10 cellular contexts compared by ENCODE assay signal in genomic region chr17:60154616-60155426, GRCh38. TPM values are rescaled to one million over a fixed set of nuclear protein-coding genes. Genes with fewer than 3 reads are reported as not detected.
DNase-seq lines count a peak whose midpoint lies in the region; ATAC-seq and TF ChIP-seq lines count a peak whose summit lies in the region.
"Had no signal": no experiment of that assay in that cellular context is flagged by ENCODE, and none has a peak within 500 bp of the region (broad histone marks: within the 10 kb centered on the region; RNA-seq: fewer than 3 reads in every experiment).

No MANE protein-coding gene starts in this region.

- H3K27ac Mint-ChIP-seq in H9 (no peak overlapping the region), T-cell (no peak overlapping the region)

- ATAC-seq in T-cell (replicated peaks in 1 of 4), result no peak

- H3K4me3 ChIP-seq in subcutaneous abdominal adipose tissue (ENCODE audit: low read depth in 1 of 5, low read length in 5 of 5), result peak overlapping the region in 1 of 5 donors; percentile 15

- H2BK15ac ChIP-seq in H9 (ENCODE audit: low read depth, low read length), result no peak overlapping the region

- no peak overlapping the region for H3K4ac ChIP-seq in H9 (ENCODE audit: low read depth, low read length)

- H3K23me2 ChIP-seq in H9 (ENCODE audit: insufficient read length, low read depth, low read length, poor library complexity, severe bottlenecking), result peaks cover 4% of the 10 kb centered on the region

- no peaks in the 10 kb centered on the region for H4K20me1 ChIP-seq in H9 (ENCODE audit: control insufficient read depth, insufficient read depth, insufficient read length)

- no peak overlapping the region for H2AK5ac ChIP-seq in H9 (ENCODE audit: insufficient read length, low read length)

- peaks cover 0 to 25% (median 4%) of the 10 kb centered on the region in 5 donors for H3K36me3 ChIP-seq in subcutaneous abdominal adipose tissue (ENCODE audit: control insufficient read depth in 5 of 5, insufficient read depth in 5 of 5, low read length in 5 of 5)

- H3K27me3 ChIP-seq in H9 (ENCODE audit: insufficient read depth, low read length), result peaks cover 8% of the 10 kb centered on the region; the same call in 1 of the 2 replicates
- H3K27me3 ChIP-seq in subcutaneous abdominal adipose tissue (ENCODE audit: control insufficient read depth in 5 of 5, insufficient read depth in 4 of 5, low read length in 5 of 5), result peaks cover 14 to 37% (median 28%) of the 10 kb centered on the region in 5 donors

- no peaks in the 10 kb centered on the region for H3K79me2 ChIP-seq in H9 (ENCODE audit: insufficient read depth, low read length)

- H3K79me1 ChIP-seq in H9 (ENCODE audit: insufficient read depth, low read depth, low read length, poor library complexity, severe bottlenecking), result no peaks in the 10 kb centered on the region

- H3K56ac ChIP-seq in H9 (ENCODE audit: insufficient read length, low read depth, low read length), result peak overlapping the region; percentile 76

- no peak overlapping the region for H2BK120ac ChIP-seq in H9 (ENCODE audit: low read depth, low read length, poor library complexity, severe bottlenecking)

- H3K4me2 ChIP-seq in H9 (ENCODE audit: insufficient read depth, insufficient read length, low read length), result no peak overlapping the region

- no peak overlapping the region for H2BK20ac ChIP-seq in H9 (ENCODE audit: low read depth, low read length, poor library complexity, severe bottlenecking)

- H3T11ph ChIP-seq in H9 (ENCODE audit: low read length), result no peak overlapping the region

- peaks cover 48 to 68% of the 10 kb centered on the region in 2 experiments for H3K4me1 Mint-ChIP-seq in H9
- peaks cover 10 to 14% (median 11%) of the 10 kb centered on the region in 3 donors for H3K4me1 Mint-ChIP-seq in T-cell

- no peak overlapping the region for H4K5ac ChIP-seq in H9 (ENCODE audit: insufficient read length, low read depth, low read length)

- intact Hi-C loops in cardiac septum (cut with DNase I), result no loop called here

- no peak for TF ChIP-seq CTCF in H9 (conservative IDR thresholded peaks at IDR 0.05)

- no peak overlapping the region for H3K18ac ChIP-seq in H9 (ENCODE audit: insufficient read length, low read depth, low read length)

- H3K9me3 Mint-ChIP-seq in H9 (no peaks in the 10 kb centered on the region; a peak in 1 of 5 replicates), T-cell (no peaks in the 10 kb centered on the region)

- H2BK12ac ChIP-seq in H9 (ENCODE audit: insufficient read length, low read depth, low read length), result no peak overlapping the region

- H3K36me3 Mint-ChIP-seq in H9 (ENCODE audit: insufficient read depth in 1 of 3, low read depth in 3 of 3), result no peaks in the 10 kb centered on the region
- H3K36me3 Mint-ChIP-seq in T-cell, result no peaks in the 10 kb centered on the region

- H3K9me3 ChIP-seq in H9 (ENCODE audit: control insufficient read depth, low read depth, low read length) (no peaks in the 10 kb centered on the region), subcutaneous abdominal adipose tissue (ENCODE audit: control insufficient read depth in 5 of 5, low read length in 5 of 5) (no peaks in the 10 kb centered on the region)

- no peak overlapping the region for H3K27ac ChIP-seq in H9 (ENCODE audit: insufficient read length, low read depth, low read length)
- H3K27ac ChIP-seq in subcutaneous abdominal adipose tissue (ENCODE audit: low read depth, low read length), result peak overlapping the region; percentile 48

- H3K27me3 Mint-ChIP-seq in H9 (ENCODE audit: low read depth), result peaks cover 59% of the 10 kb centered on the region
- H3K27me3 Mint-ChIP-seq in T-cell, result peaks cover 34 to 53% of the 10 kb centered on the region in 2 donors

- H3K14ac ChIP-seq in H9 (ENCODE audit: insufficient read depth, low read length), result peak overlapping the region; percentile 51; the same call in 1 of the 2 replicates

- no peak overlapping the region for H4K8ac ChIP-seq in H9 (replicated peaks; ENCODE audit: insufficient read length, low read depth, low read length)

- POLR2A ChIA-PET in T-cell (lab: Charles Lee), result no interaction called here

- peak; percentile 32 for DNase-seq in H9
- DNase-seq in amniotic epithelial cell (ENCODE audit: low read depth), result peak; percentile 30
- peak; percentile 80 for DNase-seq in cardiac septum (ENCODE audit: low spot score)
- DNase-seq in HuH-7.5 (ENCODE audit: low spot score), result no peak
- DNase-seq in T-cell, result no peak
- no peak for DNase-seq in germinal center (ENCODE audit: low spot score)
- DNase-seq in activated effector memory CD4-positive, alpha-beta T cell treated with Interleukin-2 at 50 U/mL for 16 hours, result no peak
- DNase-seq: activated gamma-delta T cell, NCI-H345 had no signal

- H3K4me1 ChIP-seq in H9 (ENCODE audit: insufficient read depth, low read length) (peaks cover 21% of the 10 kb centered on the region; the same call in 1 of the 2 replicates), subcutaneous abdominal adipose tissue (ENCODE audit: control insufficient read depth in 5 of 5, insufficient read depth in 5 of 5, low read length in 5 of 5) (peaks cover 4 to 83% (median 32%) of the 10 kb centered on the region in 5 donors)

- no peak overlapping the region for H3K9ac ChIP-seq in H9 (ENCODE audit: extremely low read depth, insufficient read length, low read length)
- no peak overlapping the region for H3K9ac ChIP-seq in subcutaneous abdominal adipose tissue (ENCODE audit: low read length in 5 of 5)

- WGBS in H9 (ENCODE audit: extremely low coverage, insufficient read length, low lambda C conversion rate), result no CpG with 5 or more reads among the region's 14 CpGs

- H2BK5ac ChIP-seq in H9 (ENCODE audit: insufficient read length, low read length), result no peak overlapping the region

- no peak overlapping the region for H2AFZ ChIP-seq in H9 (ENCODE audit: low read length)

- CTCF ChIA-PET in T-cell (lab: Charles Lee), result no interaction called here

- no peak overlapping the region for H4K91ac ChIP-seq in H9 (ENCODE audit: insufficient read length, low read depth, low read length)

- H3K23ac ChIP-seq in H9 (ENCODE audit: insufficient read length, low read depth, low read length), result no peak overlapping the region

- H3K4me3 Mint-ChIP-seq in H9 (no peak overlapping the region), T-cell (no peak overlapping the region)

RNA-seq across cellular contexts. Expression of gene CA4, which starts 5.0 kb away (rescaled TPM):
- total RNA-seq in H9 (2021) (1.4 and 1.7 TPM in 2 replicates), cardiac septum (3.7 TPM), T-cell (not detected)

Comparison
In these comparisons a context has a peak if more than half of its experiments do, and no peak if none do; other contexts are left out.
1. DNase-seq: peak in H9 (single experiment), amniotic epithelial cell (single experiment) and cardiac septum (single experiment); none in HuH-7.5 (single experiment), T-cell (0 of 34), germinal center (single experiment) and activated effector memory CD4-positive, alpha-beta T cell treated with Interleukin-2 at 50 U/mL for 16 hours (single experiment).